ENCODE assay signal across 2 cellular contexts in the genomic region with DNA sequence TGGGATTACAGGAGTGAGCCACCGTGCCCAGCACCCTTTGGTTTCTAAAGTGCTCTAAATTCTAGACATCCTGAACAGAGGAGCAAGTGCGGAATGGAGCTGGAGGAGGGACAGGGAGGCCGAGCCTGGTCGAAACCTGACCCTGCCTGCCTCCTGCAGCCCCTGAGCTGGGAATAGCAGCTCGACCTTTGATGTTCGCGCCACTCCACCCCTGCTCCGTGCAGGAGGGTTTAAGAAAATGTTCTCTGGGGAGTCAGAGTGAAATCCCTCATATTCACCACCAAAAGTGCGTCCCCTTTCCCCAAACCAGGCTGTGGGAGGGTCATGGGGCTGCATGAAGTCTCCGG.
TF ChIP-seq lines count a peak whose summit lies in the region.

No MANE protein-coding gene starts in this region.

TF ChIP-seq in GM23338, 12 proteins besides CTCF, POLR2A, EP300 and RAD21:
- TF ChIP-seq, protein P1, sequence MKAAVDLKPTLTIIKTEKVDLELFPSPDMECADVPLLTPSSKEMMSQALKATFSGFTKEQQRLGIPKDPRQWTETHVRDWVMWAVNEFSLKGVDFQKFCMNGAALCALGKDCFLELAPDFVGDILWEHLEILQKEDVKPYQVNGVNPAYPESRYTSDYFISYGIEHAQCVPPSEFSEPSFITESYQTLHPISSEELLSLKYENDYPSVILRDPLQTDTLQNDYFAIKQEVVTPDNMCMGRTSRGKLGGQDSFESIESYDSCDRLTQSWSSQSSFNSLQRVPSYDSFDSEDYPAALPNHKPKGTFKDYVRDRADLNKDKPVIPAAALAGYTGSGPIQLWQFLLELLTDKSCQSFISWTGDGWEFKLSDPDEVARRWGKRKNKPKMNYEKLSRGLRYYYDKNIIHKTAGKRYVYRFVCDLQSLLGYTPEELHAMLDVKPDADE (IDR thresholded peaks at IDR 0.05), result no peak
- TF ChIP-seq EZH2phosphoT487 (IDR thresholded peaks at IDR 0.05; ENCODE audit: unreplicated experiment), result no peak

TF ChIP-seq in H1, 55 proteins besides CTCF, POLR2A, EP300 and RAD21:
- TF ChIP-seq BCL11A (IDR thresholded peaks at IDR 0.05; ENCODE audit: low read depth in 2 of 2, low read length in 2 of 2), result no peak
- no peak for TF ChIP-seq RBBP5 (IDR thresholded peaks at IDR 0.05; ENCODE audit: borderline replicate concordance, low read depth, low read length)
- no peak for TF ChIP-seq FOSL1 (IDR thresholded peaks at IDR 0.05; ENCODE audit: insufficient read depth, low read depth, low read length)
- no peak for TF ChIP-seq SRF (IDR thresholded peaks at IDR 0.05; ENCODE audit: low read depth, low read length)
- TF ChIP-seq EGR1 (IDR thresholded peaks at IDR 0.05; ENCODE audit: borderline replicate concordance, low read depth, low read length), result no peak
- no peak for TF ChIP-seq YY1 (IDR thresholded peaks at IDR 0.05; ENCODE audit: low read depth, low read length)
- TF ChIP-seq SP2 (IDR thresholded peaks at IDR 0.05; ENCODE audit: low read length), result no peak
- no peak for TF ChIP-seq CHD1 (IDR thresholded peaks at IDR 0.05; ENCODE audit: low read depth, low read length)
- TF ChIP-seq, protein P2, sequence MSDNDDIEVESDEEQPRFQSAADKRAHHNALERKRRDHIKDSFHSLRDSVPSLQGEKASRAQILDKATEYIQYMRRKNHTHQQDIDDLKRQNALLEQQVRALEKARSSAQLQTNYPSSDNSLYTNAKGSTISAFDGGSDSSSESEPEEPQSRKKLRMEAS (IDR thresholded peaks at IDR 0.05), result no peak
- no peak for TF ChIP-seq CTBP2 (IDR thresholded peaks at IDR 0.05; ENCODE audit: borderline replicate concordance, insufficient read depth, insufficient read length, low read length)
- no peak for TF ChIP-seq BACH1 (IDR thresholded peaks at IDR 0.05; ENCODE audit: low read length)
- TF ChIP-seq PHF8 (conservative IDR thresholded peaks at IDR 0.05; ENCODE audit: low read depth, low read length), result no peak
- no peak for TF ChIP-seq TCF12 (IDR thresholded peaks at IDR 0.05; ENCODE audit: low read depth, low read length)
- TF ChIP-seq TAF7 (optimal IDR thresholded peaks at IDR 0.05; ENCODE audit: borderline replicate concordance, low read depth, low read length), result no peak
- TF ChIP-seq SAP30 (IDR thresholded peaks at IDR 0.05; ENCODE audit: insufficient read depth, insufficient replicate concordance, low read length), result no peak
- TF ChIP-seq SIN3A (conservative IDR thresholded peaks at IDR 0.05 in 1 of 2, IDR thresholded peaks at IDR 0.05 in 1 of 2; ENCODE audit: low read depth in 1 of 2, low read length in 2 of 2), result no peak
- no peak for TF ChIP-seq SIX5 (IDR thresholded peaks at IDR 0.05; ENCODE audit: low read depth, low read length)
- TF ChIP-seq NANOG (IDR thresholded peaks at IDR 0.05; ENCODE audit: insufficient read depth, low read depth, low read length, poor library complexity, severe bottlenecking), result no peak
- no peak for TF ChIP-seq CBX5 (IDR thresholded peaks at IDR 0.05; ENCODE audit: low read depth, low read length)
